24 cellular contexts compared by ENCODE assay signal in genomic region chr20:63036266-63036665, GRCh38. TPM values are rescaled to one million over a fixed set of nuclear protein-coding genes. Genes with fewer than 3 reads are reported as not detected.
DNase-seq lines count a peak whose midpoint lies in the region; ATAC-seq, FAIRE-seq and TF ChIP-seq lines count a peak whose summit lies in the region.
"Had no signal": no experiment of that assay in that cellular context is flagged by ENCODE, and none has a peak within 500 bp of the region (broad histone marks: within the 10 kb centered on the region; RNA-seq: fewer than 3 reads in every experiment).

No MANE protein-coding gene starts in this region.

- H3K9me3 Mint-ChIP-seq in HFFc6 = no peaks in the 10 kb centered on the region
- H3K9me3 Mint-ChIP-seq: memory B cell; T-helper 1 cell treated with Interleukin-12 subunit alpha and Interleukin-12 subunit beta and Interleukin-4 antibody, amounts not matched to agents 30 μg/mL and 1 μg/mL, for 36 hours had no signal

- no peak for TF ChIP-seq CTCF in BE2C (IDR thresholded peaks at IDR 0.05; ENCODE audit: low read depth, low read length)
- TF ChIP-seq CTCF in kidney (IDR thresholded peaks at IDR 0.05; ENCODE audit: borderline replicate concordance, extremely low read depth, insufficient read depth) = no peak
- no peak for TF ChIP-seq CTCF in HFFc6 (IDR thresholded peaks at IDR 0.05)

- H3K27ac ChIP-seq in kidney (ENCODE audit: low read depth in 2 of 2, low read length in 2 of 2) = no peak overlapping the region
- H3K27ac ChIP-seq: neural progenitor cell, SK-N-MC had no signal

- FAIRE-seq in kidney (lab: Jason Lieb, UNC) = no peak
- FAIRE-seq: endothelial cell of umbilical vein had no signal

- H3K4me3 Mint-ChIP-seq in HFFc6 = no peak overlapping the region
- H3K4me3 Mint-ChIP-seq: memory B cell; neural progenitor cell; T-helper 1 cell treated with Interleukin-12 subunit alpha and Interleukin-12 subunit beta and Interleukin-4 antibody, amounts not matched to agents 30 μg/mL and 1 μg/mL, for 36 hours had no signal

- H3K4me1 ChIP-seq in BE2C (no peaks in the 10 kb centered on the region), kidney (ENCODE audit: control insufficient read depth in 1 of 2, insufficient read depth in 1 of 2, low read depth in 1 of 2, low read length in 2 of 2) (no peaks in the 10 kb centered on the region)

- H3K27ac Mint-ChIP-seq in HFFc6 = no peak overlapping the region
- H3K27ac Mint-ChIP-seq: memory B cell; neural progenitor cell; T-helper 1 cell treated with Interleukin-12 subunit alpha and Interleukin-12 subunit beta and Interleukin-4 antibody, amounts not matched to agents 30 μg/mL and 1 μg/mL, for 36 hours had no signal

- DNase-seq in BE2C (peak; percentile 6), G401 (ENCODE audit: low spot score) (peak; percentile 84), cerebellar cortex (ENCODE audit: low spot score) (peak; percentile 79), kidney (peak; percentile 55), HFFc6 (no peak), NCI-H1436 (lab: John Stamatoyannopoulos, UW) (no peak), CD1c-positive myeloid dendritic cell (ENCODE audit: extremely low spot score) (no peak)
- DNase-seq: ACHN; activated effector memory CD4-positive, alpha-beta T cell treated with anti-CD3 and anti-CD28 coated beads, Interleukin-2, amount 50 U/mL, for 16 hours; central memory CD4-positive, alpha-beta T cell; NCI-H1436 treated with DMSO at 0.1 percent for 48 hours; NCI-H526; stimulated activated naive CD4-positive, alpha-beta T cell treated with Interleukin-2 at 50 U/mL for 16 hours had no signal

- in situ Hi-C loops in G401 (cut with HindIII; ENCODE audit: low sequenced_read_pairs) = no loop called here

- H3K36me3 ChIP-seq in BE2C = no peaks in the 10 kb centered on the region
- no peaks in the 10 kb centered on the region for H3K36me3 ChIP-seq in kidney (ENCODE audit: control insufficient read depth in 1 of 2, insufficient read depth in 2 of 2, low read length in 2 of 2)
- H3K36me3 ChIP-seq: BLaER1, neural progenitor cell had no signal

- H3K27me3 Mint-ChIP-seq in HFFc6 (ENCODE audit: insufficient read depth) = peaks cover 60% of the 10 kb centered on the region

- peaks cover 81% of the 10 kb centered on the region for H3K27me3 ChIP-seq in BE2C
- H3K27me3 ChIP-seq: BLaER1 had no signal

- intact Hi-C loops in kidney (cut with DNase I) = no loop called here

- ATAC-seq in GM21390 (IDR thresholded peaks at IDR 0.05; ENCODE audit: unreplicated experiment) = no peak
- ATAC-seq: sciatic nerve had no signal

- H3K9ac ChIP-seq in kidney (ENCODE audit: low read length in 2 of 2) = no peak overlapping the region
- H3K9ac ChIP-seq: BLaER1, neural progenitor cell had no signal

- H3K4me3 ChIP-seq in BE2C (ENCODE audit: low read depth, low read length) (no peak overlapping the region), kidney (ENCODE audit: low read length in 2 of 2) (no peak overlapping the region)
- H3K4me3 ChIP-seq: BLaER1, neural progenitor cell, SK-N-MC had no signal

- H3K4me1 Mint-ChIP-seq in HFFc6 (ENCODE audit: low read depth) = peaks cover 8% of the 10 kb centered on the region

- H3K36me3 Mint-ChIP-seq in HFFc6 (ENCODE audit: low read depth) = no peaks in the 10 kb centered on the region
- H3K36me3 Mint-ChIP-seq: memory B cell, neural progenitor cell had no signal

- no peaks in the 10 kb centered on the region; the same call in 1 of the 2 replicates for H3K9me3 ChIP-seq in BE2C
- H3K9me3 ChIP-seq in kidney (ENCODE audit: control insufficient read depth in 1 of 2, low read length in 2 of 2) = no peaks in the 10 kb centered on the region
- H3K9me3 ChIP-seq: BLaER1 had no signal

RNA-seq across cellular contexts. Expression of gene BHLHE23, which starts 29.5 kb away (rescaled TPM):
- polyA plus RNA-seq in BE2C (2012; ENCODE audit: insufficient read depth, insufficient read length, low read depth) = not detected
- total RNA-seq in G401 (2014; rRNA removed; shearing (Covaris generic)) = not detected in 2 replicates
- total RNA-seq in kidney = not detected
- polyA plus RNA-seq in kidney (ENCODE audit: insufficient read depth, low read depth, low replicate concordance) = not detected
- total RNA-seq in HFFc6 (2021; fragmentation: NEBNext Ultra II Directional; extraction: Animal tissue kit (Norgen Biotek cat#: 25700)) = not detected
- total RNA-seq: endothelial cell of umbilical vein, fibroblast of lung, kidney epithelial cell, sciatic nerve had no signal
- polyA plus RNA-seq: endothelial cell of umbilical vein, fibroblast of lung, urinary bladder had no signal

Comparison
In these comparisons a context has a peak if more than half of its experiments do, and no peak if none do; other contexts are left out.
1. DNase-seq: peak in BE2C (single experiment), G401 (single experiment), cerebellar cortex (single experiment) and kidney (single experiment); none in HFFc6 (single experiment), NCI-H1436 (single experiment) and CD1c-positive myeloid dendritic cell (single experiment).